34 cellular contexts compared by ENCODE assay signal in the genomic region with DNA sequence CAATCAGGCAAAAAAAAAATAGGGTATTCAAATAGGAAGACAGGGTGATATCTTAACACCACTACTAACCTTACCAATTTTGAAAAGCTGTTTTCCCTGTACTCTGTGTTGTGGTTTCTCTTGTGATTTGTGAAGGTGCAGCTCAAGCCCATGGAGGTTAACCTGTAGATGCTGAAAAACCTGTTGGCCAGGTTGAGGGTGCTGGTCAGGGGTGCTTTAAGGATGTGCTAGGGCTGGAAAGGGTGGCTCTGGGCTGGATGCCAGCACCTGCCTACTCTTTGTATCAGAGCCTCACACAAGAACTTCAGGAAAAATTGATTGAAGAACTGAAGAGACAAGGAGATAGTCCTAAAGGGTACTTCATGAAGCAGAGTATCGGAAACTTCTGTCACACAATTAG. TPM values are rescaled to one million over a fixed set of nuclear protein-coding genes. Genes with fewer than 3 reads are reported as not detected.
"Had no signal": no experiment of that assay in that cellular context is flagged by ENCODE, and none has a peak within 500 bp of the region (broad histone marks: within the 10 kb centered on the region; RNA-seq: fewer than 3 reads in every experiment).

No MANE protein-coding gene starts in this region.

- H3K27me3 ChIP-seq: esophagus squamous epithelium, heart right ventricle, left lung, ovary, sigmoid colon, testis, tibial artery, upper lobe of right lung, vagina had no signal

- H3K4me3 ChIP-seq: dorsolateral prefrontal cortex, esophagus squamous epithelium, heart right ventricle, left lung, ovary, psoas muscle, sigmoid colon, testis, tibial artery, upper lobe of right lung, vagina had no signal

- H3K4me1 ChIP-seq: esophagus squamous epithelium, heart right ventricle, left lung, psoas muscle, sigmoid colon, testis, tibial artery, upper lobe of right lung, vagina had no signal

- H3K4me3 Mint-ChIP-seq: natural killer cell; stimulated activated memory B cell treated with anti-CD40 and anti-IgM and Interleukin-4, amounts not matched to agents 10 μg/mL and 1 μg/mL and 100 μg/mL, for 72 hours had no signal

- DNase-seq: dorsolateral prefrontal cortex; effector CD4-positive, alpha-beta T cell; esophagus squamous epithelium; foreskin melanocyte; glutamatergic neuron; heart right ventricle; hippocampal formation; left cardiac atrium; left lung; mesendoderm; midbrain; natural killer cell; occipital lobe; ovary; posterior cingulate gyrus; psoas muscle; right cardiac atrium; sigmoid colon; stimulated activated CD4-positive, alpha-beta T cell treated with anti-CD3 and anti-CD28 coated beads, Interleukin-4, amount 100 ng/mL, for 4 hours; stimulated activated naive CD8-positive, alpha-beta T cell treated with anti-CD3 and anti-CD28 coated beads, Interleukin-15, Interleukin-2, amounts not matched to agents 100 U/mL and 50 U/mL, for 24 hours; substantia nigra; testis; tibial artery; upper lobe of right lung had no signal

- ATAC-seq: heart right ventricle; left cardiac atrium; left lung; natural killer cell; psoas muscle; right cardiac atrium; stimulated activated memory B cell treated with anti-CD40 and anti-IgM and Interleukin-4, amounts not matched to agents 10 μg/mL and 1 μg/mL and 100 μg/mL, for 72 hours; stimulated activated naive CD8-positive, alpha-beta T cell treated with anti-CD3 and anti-CD28 coated beads, Interleukin-15, Interleukin-2, amounts not matched to agents 100 U/mL and 50 U/mL, for 24 hours; upper lobe of right lung had no signal

- H3K36me3 Mint-ChIP-seq: stimulated activated memory B cell treated with anti-CD40 and anti-IgM and Interleukin-4, amounts not matched to agents 10 μg/mL and 1 μg/mL and 100 μg/mL, for 72 hours had no signal

- FAIRE-seq: islet of Langerhans had no signal

- H3K36me3 ChIP-seq: esophagus squamous epithelium, heart right ventricle, left lung, ovary, sigmoid colon, tibial artery, upper lobe of right lung, vagina had no signal

- H3K27ac Mint-ChIP-seq: natural killer cell; stimulated activated memory B cell treated with anti-CD40 and anti-IgM and Interleukin-4, amounts not matched to agents 10 μg/mL and 1 μg/mL and 100 μg/mL, for 72 hours had no signal

- H3K9me3 ChIP-seq: esophagus squamous epithelium, left lung, ovary, psoas muscle, sigmoid colon, testis, tibial artery, upper lobe of right lung, vagina had no signal

- H3K27me3 Mint-ChIP-seq: stimulated activated memory B cell treated with anti-CD40 and anti-IgM and Interleukin-4, amounts not matched to agents 10 μg/mL and 1 μg/mL and 100 μg/mL, for 72 hours had no signal

- H3K4me1 Mint-ChIP-seq: natural killer cell; stimulated activated memory B cell treated with anti-CD40 and anti-IgM and Interleukin-4, amounts not matched to agents 10 μg/mL and 1 μg/mL and 100 μg/mL, for 72 hours had no signal

- H3K27ac ChIP-seq: dorsolateral prefrontal cortex, esophagus squamous epithelium, heart right ventricle, left lung, ovary, psoas muscle, sigmoid colon, testis, tibial artery, upper lobe of right lung, vagina had no signal

RNA-seq across cellular contexts. Expression of gene OR5M8, which starts 18.3 kb away (rescaled TPM):
- total RNA-seq: dorsolateral prefrontal cortex, epithelial cell of proximal tubule, esophagus squamous epithelium, heart right ventricle, kidney epithelial cell, left cardiac atrium, left lung, lower leg skin, lung microvascular endothelial cell, natural killer cell, occipital lobe, ovary, psoas muscle, renal cortical epithelial cell, right cardiac atrium, sigmoid colon, skeletal muscle tissue, upper lobe of right lung, vagina had no signal
- polyA plus RNA-seq: heart right ventricle, neural cell, ovary, psoas muscle, right cardiac atrium, sigmoid colon had no signal

RNA-seq across cellular contexts. Expression of gene OR5M11, which starts 33.6 kb away (rescaled TPM):
- total RNA-seq: dorsolateral prefrontal cortex, epithelial cell of proximal tubule, esophagus squamous epithelium, heart right ventricle, kidney epithelial cell, left cardiac atrium, left lung, lung microvascular endothelial cell, natural killer cell, occipital lobe, ovary, psoas muscle, renal cortical epithelial cell, right cardiac atrium, sigmoid colon, skeletal muscle tissue, testis, upper lobe of right lung, vagina had no signal
- polyA plus RNA-seq: heart right ventricle, neural cell, ovary, psoas muscle, right cardiac atrium, sigmoid colon had no signal

RNA-seq across cellular contexts. Expression of gene OR5M3, which starts 36.3 kb away (rescaled TPM):
- total RNA-seq: dorsolateral prefrontal cortex, epithelial cell of proximal tubule, esophagus squamous epithelium, heart right ventricle, kidney epithelial cell, left cardiac atrium, left lung, lower leg skin, lung microvascular endothelial cell, natural killer cell, occipital lobe, ovary, psoas muscle, renal cortical epithelial cell, right cardiac atrium, sigmoid colon, skeletal muscle tissue, testis, upper lobe of right lung, vagina had no signal
- polyA plus RNA-seq: heart right ventricle, neural cell, ovary, psoas muscle, right cardiac atrium, sigmoid colon had no signal
